Comparison of ENCODE assay signal across 16 cellular contexts in genomic region chr7:50803359-50804337, GRCh38. TPM values are rescaled to one million over a fixed set of nuclear protein-coding genes. Genes with fewer than 3 reads are reported as not detected.
DNase-seq lines count a peak whose midpoint lies in the region; ATAC-seq and TF ChIP-seq lines count a peak whose summit lies in the region.
"Had no signal": no experiment of that assay in that cellular context is flagged by ENCODE, and none has a peak within 500 bp of the region (broad histone marks: within the 10 kb centered on the region; RNA-seq: fewer than 3 reads in every experiment).

No MANE protein-coding gene starts in this region.

- TF ChIP-seq POLR2A in esophagus squamous epithelium (IDR thresholded peaks at IDR 0.05) = no peak

- no peak overlapping the region for H2AFZ ChIP-seq in GM23248

- TF ChIP-seq CTCF in esophagus squamous epithelium (IDR thresholded peaks at IDR 0.05) (no peak), heart right ventricle (IDR thresholded peaks at IDR 0.05) (no peak)

- no peaks in the 10 kb centered on the region for H3K79me2 ChIP-seq in GM23248 (ENCODE audit: insufficient read depth)

- H3K9me3 ChIP-seq in BLaER1 treated with 17β-estradiol and CSF1 and Interleukin-3, amounts not matched to agents 10 nM and 100 nM (replicated peaks in 1 of 11) = peaks cover 0 to 1% (median 0%) of the 10 kb centered on the region in 11 experiments; a peak in 3 of 22 replicates
- no peaks in the 10 kb centered on the region for H3K9me3 ChIP-seq in GM23248 (ENCODE audit: low read depth)
- no peaks in the 10 kb centered on the region for H3K9me3 ChIP-seq in esophagus squamous epithelium
- H3K9me3 ChIP-seq in heart right ventricle = peaks cover 0 to 1% (median 0%) of the 10 kb centered on the region in 11 donors
- H3K9me3 ChIP-seq: colonic mucosa, HAP-1, suprapubic skin had no signal

- peak overlapping the region in 7 of 11 experiments; percentile 0 to 56 (median 48); a peak in 13 of 22 replicates for H3K4me2 ChIP-seq in BLaER1 treated with 17β-estradiol and CSF1 and Interleukin-3, amounts not matched to agents 10 nM and 100 nM
- no peak overlapping the region for H3K4me2 ChIP-seq in GM23248 (ENCODE audit: unreplicated experiment)
- H3K4me2 ChIP-seq: KMS-11 had no signal

- in situ Hi-C loops in GM23248 (cut with MboI) = no loop called here

- no peak overlapping the region for H3K9ac ChIP-seq in BLaER1 treated with 17β-estradiol and CSF1 and Interleukin-3, amounts not matched to agents 10 nM and 100 nM
- no peak overlapping the region for H3K9ac ChIP-seq in GM23248
- H3K9ac ChIP-seq: KMS-11 had no signal

- H4K20me1 ChIP-seq in BLaER1 treated with 17β-estradiol and CSF1 and Interleukin-3, amounts not matched to agents 10 nM and 100 nM = no peaks in the 10 kb centered on the region
- H4K20me1 ChIP-seq in GM23248 (ENCODE audit: insufficient read depth) = no peaks in the 10 kb centered on the region; the same call in 1 of the 2 replicates

- WGBS in GM23248 (ENCODE audit: low coverage in 1 of 2, low lambda C conversion rate in 2 of 2, missing lambda C conversion rate in 2 of 2), 2 experiments = 77 to 82% methylated on average over 5 of the region's 5 CpGs
- WGBS in esophagus squamous epithelium, 2 donors = 78% methylated on average over 5 of the region's 5 CpGs
- WGBS in heart right ventricle, 2 donors = 81 to 83% methylated on average over 5 of the region's 5 CpGs

- no peak overlapping the region for H3K27ac ChIP-seq in BLaER1 treated with 17β-estradiol and CSF1 and Interleukin-3, amounts not matched to agents 10 nM and 100 nM
- H3K27ac ChIP-seq in GM23248 (no peak overlapping the region), esophagus squamous epithelium (no peak overlapping the region), heart right ventricle (no peak overlapping the region)
- H3K27ac ChIP-seq: colonic mucosa, KMS-11, suprapubic skin had no signal

- H3K4me3 ChIP-seq in BLaER1 treated with 17β-estradiol and CSF1 and Interleukin-3, amounts not matched to agents 10 nM and 100 nM = no peak overlapping the region
- no peak overlapping the region for H3K4me3 ChIP-seq in GM23248
- no peak overlapping the region for H3K4me3 ChIP-seq in esophagus squamous epithelium
- no peak overlapping the region for H3K4me3 ChIP-seq in heart right ventricle
- H3K4me3 ChIP-seq: colonic mucosa, HAP-1, suprapubic skin had no signal

- ATAC-seq in heart right ventricle = no peak
- ATAC-seq: naive thymus-derived CD8-positive, alpha-beta T cell had no signal

- H3K27me3 ChIP-seq in BLaER1 treated with 17β-estradiol and CSF1 and Interleukin-3, amounts not matched to agents 10 nM and 100 nM = no peaks in the 10 kb centered on the region
- H3K27me3 ChIP-seq in GM23248 (replicated peaks; ENCODE audit: insufficient read depth) (peaks cover 15% of the 10 kb centered on the region), esophagus squamous epithelium (peaks cover 0 to 39% (median 0%) of the 10 kb centered on the region in 4 donors), heart right ventricle (no peaks in the 10 kb centered on the region)
- H3K27me3 ChIP-seq: colonic mucosa had no signal

- DNase-seq in GM23248 (peak; percentile 35), RKO (ENCODE audit: low spot score) (peak; percentile 36), iPS-NIHi11 (ENCODE audit: low spot score) (peak; percentile 21), esophagus squamous epithelium (lab: John Stamatoyannopoulos, UW) (no peak), heart right ventricle (no peak), NCI-H2107 treated with DMSO at 0.1 percent for 48 hours (lab: John Stamatoyannopoulos, UW; ENCODE audit: unreplicated experiment) (no peak)
- DNase-seq: activated naive CD4-positive, alpha-beta T cell treated with Interleukin-2 at 50 U/mL for 16 hours; colonic mucosa; immature natural killer cell; naive thymus-derived CD8-positive, alpha-beta T cell; NCI-H2171 treated with DMSO at 0.1 percent for 48 hours had no signal

- H3K9me2 ChIP-seq in GM23248 (ENCODE audit: insufficient read depth) = no peaks in the 10 kb centered on the region

- H3K36me3 ChIP-seq in BLaER1 treated with 17β-estradiol and CSF1 and Interleukin-3, amounts not matched to agents 10 nM and 100 nM = no peaks in the 10 kb centered on the region
- H3K36me3 ChIP-seq in GM23248 (ENCODE audit: low read depth) (no peaks in the 10 kb centered on the region), esophagus squamous epithelium (no peaks in the 10 kb centered on the region), heart right ventricle (no peaks in the 10 kb centered on the region)
- H3K36me3 ChIP-seq: colonic mucosa, HAP-1, suprapubic skin had no signal

- intact Hi-C loops in esophagus squamous epithelium (cut with DNase I) = no loop called here
- intact Hi-C loops in heart right ventricle (cut with DNase I) = loop anchor here in 1 of 10 donors (10.0 kb wide), 1 partner anchor 261 kb away; no protein-coding TSS in a partner anchor

- no peaks in the 10 kb centered on the region for H3F3A ChIP-seq in GM23248 (ENCODE audit: insufficient read depth)

- peaks cover 10 to 28% (median 26%) of the 10 kb centered on the region in 10 experiments; a peak in 18 of 20 replicates for H3K4me1 ChIP-seq in BLaER1 treated with 17β-estradiol and CSF1 and Interleukin-3, amounts not matched to agents 10 nM and 100 nM
- H3K4me1 ChIP-seq in GM23248 (ENCODE audit: insufficient read depth) (peaks cover 8% of the 10 kb centered on the region; the same call in 1 of the 2 replicates), esophagus squamous epithelium (peaks cover 0 to 5% (median 3%) of the 10 kb centered on the region in 3 donors), heart right ventricle (peaks cover 0 to 10% (median 0%) of the 10 kb centered on the region in 9 donors)
- H3K4me1 ChIP-seq: colonic mucosa, HAP-1, suprapubic skin had no signal

RNA-seq across cellular contexts. Expression of gene GRB10, which starts 21.0 kb away (rescaled TPM):
- 24.0 and 25.9 TPM in 2 replicates for total RNA-seq in GM23248 (2014; rRNA removed; shearing (Covaris generic))
- 12.8 and 12.9 TPM in 2 replicates for polyA plus RNA-seq in GM23248 (2016; fragmentation: Nextera tagmentation; extraction: Ambion mirVana)
- total RNA-seq in esophagus squamous epithelium = 10 to 100 TPM in 2 of 4 donors, 1 to 10 TPM in 2; 3.5 to 35.1 (median 9.2) TPM
- total RNA-seq in heart right ventricle = 10 to 100 TPM; 25.5 to 48.7 (median 31.5) TPM
- 10 to 100 TPM; 13.2 to 22.5 TPM for polyA plus RNA-seq in heart right ventricle
- total RNA-seq: B cell had no signal
- polyA plus RNA-seq: immature natural killer cell had no signal

Comparison
In these comparisons a context has a peak if more than half of its experiments do, and no peak if none do; other contexts are left out.
1. DNase-seq: peak in GM23248 (single experiment), RKO (single experiment) and iPS-NIHi11 (single experiment); none in esophagus squamous epithelium (single experiment), heart right ventricle (0 of 2) and NCI-H2107 treated with DMSO at 0.1 percent for 48 hours (single experiment).